In the genomic region with DNA sequence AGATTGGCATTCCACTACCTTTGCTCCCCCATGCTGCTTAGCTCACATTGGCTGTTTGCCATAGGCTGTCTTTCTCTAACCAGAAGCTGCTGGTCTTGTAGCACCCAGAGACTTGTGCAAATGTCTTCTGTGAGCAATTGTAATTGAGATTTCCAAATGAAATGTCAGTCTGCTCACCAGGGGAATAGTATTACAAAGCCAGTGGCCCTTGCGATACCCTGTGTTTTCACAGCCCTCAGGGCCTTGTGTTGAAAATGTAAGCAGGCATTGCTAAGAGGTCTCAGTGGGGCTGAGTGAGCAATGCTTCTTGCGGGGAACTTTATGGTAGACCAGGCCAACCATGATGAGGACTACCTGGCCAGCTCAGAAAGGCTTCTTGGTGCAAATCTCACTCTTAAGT, we compare ENCODE assay signal across 21 cellular contexts.
"Had no signal": no experiment of that assay in that cellular context is flagged by ENCODE, and none has a peak within 500 bp of the region (broad histone marks: within the 10 kb centered on the region; RNA-seq: fewer than 3 reads in every experiment).

No MANE protein-coding gene starts in this region.

- H3K27ac Mint-ChIP-seq: activated B cell treated with CpG ODN at 0.5 μM for 24 hours; activated CD4-positive, alpha-beta memory T cell treated with anti-CD3 and anti-CD28 coated beads, Interleukin-2, amount 10 ng/mL, durations not matched to agents 7 days and 5 days; activated naive CD8-positive, alpha-beta T cell treated with anti-CD3 and anti-CD28 coated beads, Interleukin-2, amount 10 ng/mL, durations not matched to agents 7 days and 5 days; activated T-helper 17 cell treated with anti-CD3 and anti-CD28 coated beads, Interleukin-2, amount 50 U/mL, for 72 hours; natural killer cell treated with Interleukin-12 subunit alpha and Interleukin-12 subunit beta and Interleukin-15 and Interleukin-18, amount 100 ng/mL, for 72 hours; stimulated activated memory B cell treated with anti-CD40 and anti-IgM and Interleukin-4, amounts not matched to agents 10 μg/mL and 1 μg/mL and 100 μg/mL, for 72 hours had no signal

- H3K27ac ChIP-seq: brain microvascular endothelial cell, coronary artery, lower lobe of right lung, sigmoid colon, testis, upper lobe of right lung had no signal

- DNase-seq: activated B cell treated with CpG ODN at 0.5 μM for 24 hours; activated CD4-positive, alpha-beta memory T cell treated with anti-CD3 and anti-CD28 coated beads, Interleukin-2, amount 10 ng/mL, durations not matched to agents 7 days and 5 days; activated CD4-positive, alpha-beta T cell treated with anti-CD3 and anti-CD28 coated beads for 48 hours; activated naive CD4-positive, alpha-beta T cell; activated naive CD8-positive, alpha-beta T cell treated with anti-CD3 and anti-CD28 coated beads, Interleukin-2, amount 10 ng/mL, durations not matched to agents 7 days and 5 days; activated T-cell treated with anti-CD3 and anti-CD28 coated beads, Interleukin-2, amount 50 U/mL, for 1 hour; anterior cingulate cortex; brain microvascular endothelial cell; foreskin fibroblast; left cardiac atrium; lower lobe of right lung; sigmoid colon; stimulated activated CD4-positive, alpha-beta T cell treated with anti-CD3 and anti-CD28 coated beads, Interleukin-4, amount 100 ng/mL, for 4 hours; testis; upper lobe of right lung had no signal

- H3K27me3 ChIP-seq: brain microvascular endothelial cell, sigmoid colon, testis, upper lobe of right lung had no signal

- H3K4me1 ChIP-seq: lower lobe of right lung, sigmoid colon, testis, upper lobe of right lung had no signal

- H3K4me3 ChIP-seq: coronary artery, lower lobe of right lung, sigmoid colon, testis, upper lobe of right lung had no signal

- H3K9me3 Mint-ChIP-seq: activated CD4-positive, alpha-beta memory T cell treated with anti-CD3 and anti-CD28 coated beads, Interleukin-2, amount 10 ng/mL, durations not matched to agents 7 days and 5 days; activated naive CD8-positive, alpha-beta T cell treated with anti-CD3 and anti-CD28 coated beads, Interleukin-2, amount 10 ng/mL, durations not matched to agents 7 days and 5 days; natural killer cell treated with Interleukin-12 subunit alpha and Interleukin-12 subunit beta and Interleukin-15 and Interleukin-18, amount 100 ng/mL, for 72 hours had no signal

- FAIRE-seq: endometrium, islet of Langerhans had no signal

- H3K4me3 Mint-ChIP-seq: activated B cell treated with CpG ODN at 0.5 μM for 24 hours; activated CD4-positive, alpha-beta memory T cell treated with anti-CD3 and anti-CD28 coated beads, Interleukin-2, amount 10 ng/mL, durations not matched to agents 7 days and 5 days; activated naive CD8-positive, alpha-beta T cell treated with anti-CD3 and anti-CD28 coated beads, Interleukin-2, amount 10 ng/mL, durations not matched to agents 7 days and 5 days; activated T-helper 17 cell treated with anti-CD3 and anti-CD28 coated beads, Interleukin-2, amount 50 U/mL, for 72 hours; natural killer cell treated with Interleukin-12 subunit alpha and Interleukin-12 subunit beta and Interleukin-15 and Interleukin-18, amount 100 ng/mL, for 72 hours; stimulated activated memory B cell treated with anti-CD40 and anti-IgM and Interleukin-4, amounts not matched to agents 10 μg/mL and 1 μg/mL and 100 μg/mL, for 72 hours had no signal

- H3K36me3 Mint-ChIP-seq: activated naive CD8-positive, alpha-beta T cell treated with anti-CD3 and anti-CD28 coated beads, Interleukin-2, amount 10 ng/mL, durations not matched to agents 7 days and 5 days; natural killer cell treated with Interleukin-12 subunit alpha and Interleukin-12 subunit beta and Interleukin-15 and Interleukin-18, amount 100 ng/mL, for 72 hours; stimulated activated memory B cell treated with anti-CD40 and anti-IgM and Interleukin-4, amounts not matched to agents 10 μg/mL and 1 μg/mL and 100 μg/mL, for 72 hours had no signal

- ATAC-seq: activated T-helper 17 cell treated with anti-CD3 and anti-CD28 coated beads, Interleukin-2, amount 50 U/mL, for 72 hours; lower lobe of right lung; natural killer cell treated with Interleukin-12 subunit alpha and Interleukin-12 subunit beta and Interleukin-15 and Interleukin-18, amount 100 ng/mL, for 72 hours; stimulated activated memory B cell treated with anti-CD40 and anti-IgM and Interleukin-4, amounts not matched to agents 10 μg/mL and 1 μg/mL and 100 μg/mL, for 72 hours; upper lobe of right lung had no signal

- H3K4me1 Mint-ChIP-seq: activated B cell treated with CpG ODN at 0.5 μM for 24 hours; activated CD4-positive, alpha-beta memory T cell treated with anti-CD3 and anti-CD28 coated beads, Interleukin-2, amount 10 ng/mL, durations not matched to agents 7 days and 5 days; activated naive CD8-positive, alpha-beta T cell treated with anti-CD3 and anti-CD28 coated beads, Interleukin-2, amount 10 ng/mL, durations not matched to agents 7 days and 5 days; activated T-helper 17 cell treated with anti-CD3 and anti-CD28 coated beads, Interleukin-2, amount 50 U/mL, for 72 hours; stimulated activated memory B cell treated with anti-CD40 and anti-IgM and Interleukin-4, amounts not matched to agents 10 μg/mL and 1 μg/mL and 100 μg/mL, for 72 hours had no signal

- H3K9me3 ChIP-seq: lower lobe of right lung, sigmoid colon, testis, upper lobe of right lung had no signal

- H3K27me3 Mint-ChIP-seq: activated B cell treated with CpG ODN at 0.5 μM for 24 hours; activated CD4-positive, alpha-beta memory T cell treated with anti-CD3 and anti-CD28 coated beads, Interleukin-2, amount 10 ng/mL, durations not matched to agents 7 days and 5 days; activated T-helper 17 cell treated with anti-CD3 and anti-CD28 coated beads, Interleukin-2, amount 50 U/mL, for 72 hours; natural killer cell treated with Interleukin-12 subunit alpha and Interleukin-12 subunit beta and Interleukin-15 and Interleukin-18, amount 100 ng/mL, for 72 hours; stimulated activated memory B cell treated with anti-CD40 and anti-IgM and Interleukin-4, amounts not matched to agents 10 μg/mL and 1 μg/mL and 100 μg/mL, for 72 hours had no signal

- H3K36me3 ChIP-seq: brain microvascular endothelial cell, lower lobe of right lung, sigmoid colon, upper lobe of right lung had no signal
